ENCODE assay signal across 8 cellular contexts in the genomic region with DNA sequence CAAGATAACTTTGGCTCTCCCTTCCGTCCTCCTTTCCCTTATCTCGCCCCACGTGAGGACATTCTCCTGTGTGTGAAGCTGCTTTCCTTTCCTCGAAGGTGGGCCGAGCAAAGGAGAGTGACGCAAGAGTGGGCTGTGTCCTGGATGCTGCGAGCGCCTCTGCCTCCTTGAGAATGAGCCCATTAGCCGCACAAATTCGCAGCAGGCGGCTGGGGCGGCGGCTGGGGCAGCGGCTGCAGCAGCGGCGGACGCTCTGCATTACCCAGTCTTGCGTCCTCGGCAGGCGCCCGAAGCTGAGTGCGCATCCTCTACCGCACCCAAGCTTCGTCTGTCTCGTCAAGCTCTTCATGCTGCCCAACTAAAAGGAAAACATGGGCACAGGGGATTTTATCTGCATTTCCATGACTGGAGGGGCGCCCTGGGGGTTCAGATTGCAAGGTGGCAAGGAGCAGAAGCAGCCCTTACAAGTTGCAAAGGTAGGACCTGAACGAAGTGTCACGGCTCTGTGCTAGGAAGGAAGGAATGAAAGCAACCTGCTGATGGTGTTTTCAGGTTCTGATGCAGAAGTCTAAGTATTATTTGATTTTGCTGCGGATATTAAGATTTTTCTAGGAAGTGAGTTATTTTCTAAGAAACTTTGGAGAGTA. TPM values are rescaled to one million over a fixed set of nuclear protein-coding genes. Genes with fewer than 3 reads are reported as not detected.
A peak's percentile ranks its signal among the peaks of the same experiment; 100 is the strongest.
DNase-seq lines count a peak whose midpoint lies in the region; ATAC-seq, FAIRE-seq and TF ChIP-seq lines count a peak whose summit lies in the region.

A gene with protein sequence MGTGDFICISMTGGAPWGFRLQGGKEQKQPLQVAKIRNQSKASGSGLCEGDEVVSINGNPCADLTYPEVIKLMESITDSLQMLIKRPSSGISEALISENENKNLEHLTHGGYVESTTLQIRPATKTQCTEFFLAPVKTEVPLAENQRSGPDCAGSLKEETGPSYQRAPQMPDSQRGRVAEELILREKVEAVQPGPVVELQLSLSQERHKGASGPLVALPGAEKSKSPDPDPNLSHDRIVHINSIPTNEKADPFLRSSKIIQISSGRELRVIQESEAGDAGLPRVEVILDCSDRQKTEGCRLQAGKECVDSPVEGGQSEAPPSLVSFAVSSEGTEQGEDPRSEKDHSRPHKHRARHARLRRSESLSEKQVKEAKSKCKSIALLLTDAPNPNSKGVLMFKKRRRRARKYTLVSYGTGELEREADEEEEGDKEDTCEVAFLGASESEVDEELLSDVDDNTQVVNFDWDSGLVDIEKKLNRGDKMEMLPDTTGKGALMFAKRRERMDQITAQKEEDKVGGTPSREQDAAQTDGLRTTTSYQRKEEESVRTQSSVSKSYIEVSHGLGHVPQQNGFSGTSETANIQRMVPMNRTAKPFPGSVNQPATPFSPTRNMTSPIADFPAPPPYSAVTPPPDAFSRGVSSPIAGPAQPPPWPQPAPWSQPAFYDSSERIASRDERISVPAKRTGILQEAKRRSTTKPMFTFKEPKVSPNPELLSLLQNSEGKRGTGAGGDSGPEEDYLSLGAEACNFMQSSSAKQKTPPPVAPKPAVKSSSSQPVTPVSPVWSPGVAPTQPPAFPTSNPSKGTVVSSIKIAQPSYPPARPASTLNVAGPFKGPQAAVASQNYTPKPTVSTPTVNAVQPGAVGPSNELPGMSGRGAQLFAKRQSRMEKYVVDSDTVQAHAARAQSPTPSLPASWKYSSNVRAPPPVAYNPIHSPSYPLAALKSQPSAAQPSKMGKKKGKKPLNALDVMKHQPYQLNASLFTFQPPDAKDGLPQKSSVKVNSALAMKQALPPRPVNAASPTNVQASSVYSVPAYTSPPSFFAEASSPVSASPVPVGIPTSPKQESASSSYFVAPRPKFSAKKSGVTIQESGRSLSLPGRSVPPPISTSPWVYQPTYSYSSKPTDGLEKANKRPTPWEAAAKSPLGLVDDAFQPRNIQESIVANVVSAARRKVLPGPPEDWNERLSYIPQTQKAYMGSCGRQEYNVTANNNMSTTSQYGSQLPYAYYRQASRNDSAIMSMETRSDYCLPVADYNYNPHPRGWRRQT (plus strand): TSS at position 189 of the 647 bp plus-strand sequence. CDS start 183 bp downstream, at position 372.

- dilution Hi-C loops in mammary epithelial cell (cut with HindIII; ENCODE audit: low sequenced_read_pairs) = loop anchor here (5.0 kb wide), 2 partner anchors 46 to 86 kb away; no protein-coding TSS in a partner anchor

- in situ Hi-C loops in mammary epithelial cell (cut with MboI; ENCODE audit: low sequenced_read_pairs in 2 of 2) (no loop called here), gastrocnemius medialis (cut with MboI; ENCODE audit: low sequenced_read_pairs in 4 of 4) (no loop called here)

- H3K4me1 Mint-ChIP-seq in T-helper 1 cell treated with Interleukin-12 subunit alpha and Interleukin-12 subunit beta and Interleukin-4 antibody, amounts not matched to agents 30 μg/mL and 1 μg/mL, for 36 hours (ENCODE audit: low read depth) = peaks cover 19% of the 10 kb centered on the region

- CTCF ChIA-PET in mammary epithelial cell (lab: Charles Lee; ENCODE audit: low non-redundant PET) = interaction anchor here (0.6 kb wide), 1 partner anchor 13 kb away, joined by 4 read pairs; no protein-coding TSS in a partner anchor

- H3K4me3 ChIP-seq in mammary epithelial cell (replicated peaks in 1 of 3; ENCODE audit: insufficient read depth in 1 of 3, low read depth in 2 of 3, low read length in 3 of 3) = peak within 1 kb of the TSS; percentile 44 to 62 (median 46)
- H3K4me3 ChIP-seq in gastrocnemius medialis = peak within 1 kb of the TSS; percentile 51 to 78 (median 66)

- no peak for TF ChIP-seq POLR2A in H54 (IDR thresholded peaks at IDR 0.05; ENCODE audit: low read depth, low read length)
- TF ChIP-seq POLR2A in gastrocnemius medialis (IDR thresholded peaks at IDR 0.05) = peak; percentile 10 to 54

- H3K4me1 ChIP-seq in mammary epithelial cell (ENCODE audit: insufficient read depth, low read length) (peaks cover 15% of the 10 kb centered on the region), gastrocnemius medialis (peaks cover 28 to 36% of the 10 kb centered on the region in 2 donors)

- H3K4me2 ChIP-seq in mammary epithelial cell (ENCODE audit: insufficient read depth, low read depth, low read length) = peak within 1 kb of the TSS; percentile 82

- no peak within 1 kb of the TSS for H3K27ac ChIP-seq in mammary epithelial cell (ENCODE audit: insufficient read depth, low read depth, low read length)
- H3K27ac ChIP-seq in gastrocnemius medialis = peak within 1 kb of the TSS; percentile 72 to 88 (median 85)

- FAIRE-seq in H54 (lab: Jason Lieb, UNC) = peak; percentile 50

- TSS peak; percentile 33 for BruUV-seq in mammary epithelial cell (replicated peaks; lab: Mats Ljungman, UMichigan)

- H3K9ac ChIP-seq in mammary epithelial cell (ENCODE audit: insufficient read depth, low read length) = peak within 1 kb of the TSS; percentile 17

- intact Hi-C loops in mammary epithelial cell (cut with micrococcal nuclease) = no loop called here
- intact Hi-C loops in gastrocnemius medialis (cut with DNase I; ENCODE audit: low total_unique reads) = loop anchor here (1.0 to 2.0 kb wide), 2 partner anchors 116 to 147 kb away; no protein-coding TSS in a partner anchor

- peak within 1 kb of the TSS; percentile 80 for H3K4me3 Mint-ChIP-seq in T-helper 1 cell treated with Interleukin-12 subunit alpha and Interleukin-12 subunit beta and Interleukin-4 antibody, amounts not matched to agents 30 μg/mL and 1 μg/mL, for 36 hours

- H3K79me2 ChIP-seq in mammary epithelial cell (ENCODE audit: insufficient read depth, low read length) = no peaks in the 10 kb centered on the region

- no peak within 1 kb of the TSS for H3K27ac Mint-ChIP-seq in T-helper 1 cell treated with Interleukin-12 subunit alpha and Interleukin-12 subunit beta and Interleukin-4 antibody, amounts not matched to agents 30 μg/mL and 1 μg/mL, for 36 hours

- no peaks in the 10 kb centered on the region for H4K20me1 ChIP-seq in mammary epithelial cell (ENCODE audit: insufficient read depth, low read length)

- H2AFZ ChIP-seq in mammary epithelial cell (ENCODE audit: low read depth, low read length) = peak within 1 kb of the TSS; percentile 94

- TF ChIP-seq CTCF in mammary epithelial cell (conservative IDR thresholded peaks at IDR 0.05 in 1 of 2, IDR thresholded peaks at IDR 0.05 in 1 of 2; ENCODE audit: extremely low read depth in 1 of 2, insufficient read depth in 1 of 2, low read depth in 1 of 2, low read length in 2 of 2) = peak in 1 of 2 donors; percentile 8
- no peak for TF ChIP-seq CTCF in gastrocnemius medialis (IDR thresholded peaks at IDR 0.05 in 4 of 5, conservative IDR thresholded peaks at IDR 0.05 in 1 of 5)

- ATAC-seq in gastrocnemius medialis = peak; percentile 67 to 69

- DNase-seq in EL (peak; percentile 89), H54 (ENCODE audit: insufficient read length, low spot score) (peak; percentile 28), LoVo (ENCODE audit: low spot score) (peak; percentile 59), mammary epithelial cell (peak; percentile 78), iPS-NIHi11 (ENCODE audit: low spot score) (peak; percentile 83), gastrocnemius medialis (peak; percentile 48 to 73), OCI-M2 (lab: John Stamatoyannopoulos, UW; ENCODE audit: unreplicated experiment) (no peak)

- no peaks in the 10 kb centered on the region for H3K36me3 ChIP-seq in mammary epithelial cell (ENCODE audit: insufficient read depth, low read length)
- H3K36me3 ChIP-seq in gastrocnemius medialis = no peaks in the 10 kb centered on the region

- WGBS in mammary epithelial cell (ENCODE audit: low coverage, missing lambda C conversion rate) = 3% methylated on average over 24 of the region's 29 CpGs

- no peaks in the 10 kb centered on the region for H3K36me3 Mint-ChIP-seq in T-helper 1 cell treated with Interleukin-12 subunit alpha and Interleukin-12 subunit beta and Interleukin-4 antibody, amounts not matched to agents 30 μg/mL and 1 μg/mL, for 36 hours (ENCODE audit: low read depth)

- H3K9me3 ChIP-seq in mammary epithelial cell (replicated peaks; ENCODE audit: insufficient read depth, low read length) (no peaks in the 10 kb centered on the region), gastrocnemius medialis (no peaks in the 10 kb centered on the region)

- H3K27me3 Mint-ChIP-seq in T-helper 1 cell treated with Interleukin-12 subunit alpha and Interleukin-12 subunit beta and Interleukin-4 antibody, amounts not matched to agents 30 μg/mL and 1 μg/mL, for 36 hours (ENCODE audit: low read depth) = peaks cover 52% of the 10 kb centered on the region

- no peaks in the 10 kb centered on the region for H3K9me3 Mint-ChIP-seq in T-helper 1 cell treated with Interleukin-12 subunit alpha and Interleukin-12 subunit beta and Interleukin-4 antibody, amounts not matched to agents 30 μg/mL and 1 μg/mL, for 36 hours

- H3K27me3 ChIP-seq in mammary epithelial cell (ENCODE audit: insufficient read depth, low read length) = no peaks in the 10 kb centered on the region
- H3K27me3 ChIP-seq in gastrocnemius medialis = no peaks in the 10 kb centered on the region

RNA-seq across cellular contexts. Expression of the gene that starts here (rescaled TPM):
- total RNA-seq in mammary epithelial cell (10 to 100 TPM in 1 of 2 donors, 1 to 10 TPM in 1; 3.3 to 11.2 TPM), gastrocnemius medialis (1,000 to 10,000 TPM in 3 of 4 donors, 100 to 1,000 TPM in 1; 998 to 4,186 (median 1,764) TPM)
- 0.22 TPM for polyA plus RNA-seq in mammary epithelial cell
- 0.41 TPM for polyA minus RNA-seq in mammary epithelial cell

Comparison
In these comparisons a context has a peak if more than half of its experiments do, and no peak if none do; other contexts are left out.
1. RNA of the gene that starts here (total RNA-seq): 998 to 4,186 TPM in gastrocnemius medialis; 3.3 to 11.2 TPM in mammary epithelial cell; every median in the first group is over 10 times any median in the second.